Comparison of ENCODE assay signal across 24 cellular contexts in genomic region chr1:64650411-64650810, GRCh38.
DNase-seq lines count a peak whose midpoint lies in the region; TF ChIP-seq lines count a peak whose summit lies in the region.
"Had no signal": no experiment of that assay in that cellular context is flagged by ENCODE, and none has a peak within 500 bp of the region (broad histone marks: within the 10 kb centered on the region; RNA-seq: fewer than 3 reads in every experiment).

No MANE protein-coding gene starts in this region.

- H3K9me3 ChIP-seq in adipocyte (ENCODE audit: control insufficient read depth, low read length) (no peaks in the 10 kb centered on the region), neural progenitor cell (ENCODE audit: low read depth) (no peaks in the 10 kb centered on the region), trophoblast cell (ENCODE audit: insufficient read depth, low read depth, low read length) (no peaks in the 10 kb centered on the region)
- H3K9me3 ChIP-seq: A549, Caco-2, SJSA1 had no signal

- no peaks in the 10 kb centered on the region for H3F3A ChIP-seq in neural progenitor cell (ENCODE audit: low read depth)

- no peak overlapping the region for H3K18ac ChIP-seq in trophoblast cell (ENCODE audit: low read length)

- no peak overlapping the region for H3K4ac ChIP-seq in trophoblast cell (ENCODE audit: low read depth, low read length)

- no peak overlapping the region for H3K27ac ChIP-seq in neural progenitor cell
- H3K27ac ChIP-seq in trophoblast cell (ENCODE audit: low read depth, low read length): no peak overlapping the region
- H3K27ac ChIP-seq: A549, C4-2B, HL-60, SJSA1 had no signal

- H3K27me3 ChIP-seq in adipocyte (replicated peaks; ENCODE audit: control insufficient read depth, insufficient read depth, low read length): no peaks in the 10 kb centered on the region
- H3K27me3 ChIP-seq in neural progenitor cell: no peaks in the 10 kb centered on the region
- no peaks in the 10 kb centered on the region for H3K27me3 ChIP-seq in trophoblast cell (ENCODE audit: insufficient read depth, low read length)

- H4K91ac ChIP-seq in trophoblast cell (ENCODE audit: low read depth, low read length): no peak overlapping the region

- 95 to 97% methylated on average over 2 of the region's 2 CpGs for WGBS in lower leg skin, 2 donors
- no CpG with 5 or more reads among the region's 2 CpGs for WGBS in trophoblast cell (ENCODE audit: extremely low coverage, insufficient coverage, insufficient read length)

- H3K79me1 ChIP-seq in trophoblast cell (ENCODE audit: low read length): no peaks in the 10 kb centered on the region

- no peak overlapping the region for H4K12ac ChIP-seq in trophoblast cell (ENCODE audit: low read depth, low read length)

- H3K4me1 Mint-ChIP-seq in neural progenitor cell: peaks cover 13% of the 10 kb centered on the region

- no peak overlapping the region for H2BK12ac ChIP-seq in trophoblast cell (ENCODE audit: low read length)

- H3K23ac ChIP-seq in trophoblast cell (ENCODE audit: low read length): no peak overlapping the region

- intact Hi-C loops in lower leg skin (cut with DNase I; ENCODE audit: low total_unique reads): no loop called here

- peaks cover 59% of the 10 kb centered on the region for H3K36me3 Mint-ChIP-seq in neural progenitor cell

- no peak overlapping the region for H3K4me3 Mint-ChIP-seq in neural progenitor cell
- H3K4me3 Mint-ChIP-seq: B cell; CD8-positive, alpha-beta T cell had no signal

- peaks cover 4% of the 10 kb centered on the region for H3K27me3 Mint-ChIP-seq in neural progenitor cell (ENCODE audit: insufficient read depth, low read depth)

- H3K9me3 Mint-ChIP-seq in neural progenitor cell: no peaks in the 10 kb centered on the region
- H3K9me3 Mint-ChIP-seq: CD8-positive, alpha-beta T cell had no signal

- H3K4me1 ChIP-seq in adipocyte (ENCODE audit: control insufficient read depth, insufficient read depth, low read length): no peaks in the 10 kb centered on the region
- H3K4me1 ChIP-seq in neural progenitor cell: no peaks in the 10 kb centered on the region
- no peaks in the 10 kb centered on the region for H3K4me1 ChIP-seq in trophoblast cell (ENCODE audit: control insufficient read depth in 1 of 2, insufficient read depth in 2 of 2, low read length in 2 of 2)
- H3K4me1 ChIP-seq: A549, Caco-2, SJSA1 had no signal

- H2BK5ac ChIP-seq in trophoblast cell (ENCODE audit: low read depth, low read length, poor library complexity): no peak overlapping the region

- H3K4me2 ChIP-seq in neural progenitor cell (no peak overlapping the region), trophoblast cell (ENCODE audit: low read length) (no peak overlapping the region)
- H3K4me2 ChIP-seq: A549 had no signal

- H2AK5ac ChIP-seq in trophoblast cell (ENCODE audit: low read length): no peak overlapping the region

- peaks cover 6% of the 10 kb centered on the region for H4K20me1 ChIP-seq in neural progenitor cell (ENCODE audit: low read depth)

- H4K8ac ChIP-seq in trophoblast cell (ENCODE audit: low read depth, low read length): no peak overlapping the region

- no peak overlapping the region for H3K4me3 ChIP-seq in adipocyte (ENCODE audit: low read length)
- H3K4me3 ChIP-seq in fibroblast of villous mesenchyme (ENCODE audit: low read depth, low read length): no peak overlapping the region
- H3K4me3 ChIP-seq in neural progenitor cell: no peak overlapping the region
- no peak overlapping the region for H3K4me3 ChIP-seq in lower leg skin (ENCODE audit: low read depth, poor library complexity, severe bottlenecking)
- no peak overlapping the region for H3K4me3 ChIP-seq in trophoblast cell (ENCODE audit: low read depth, low read length)
- H3K4me3 ChIP-seq: A549, SJSA1 had no signal

- no peak overlapping the region for H2AFZ ChIP-seq in neural progenitor cell (replicated peaks)
- H2AFZ ChIP-seq in trophoblast cell (ENCODE audit: insufficient read depth, low read length, poor library complexity): no peak overlapping the region

- H3K36me3 ChIP-seq in adipocyte (ENCODE audit: control insufficient read depth, insufficient read depth, low read length, severe bottlenecking) (peaks cover 5% of the 10 kb centered on the region), neural progenitor cell (peaks cover 3% of the 10 kb centered on the region), trophoblast cell (ENCODE audit: control insufficient read depth in 1 of 2, insufficient read depth in 2 of 2, low read length in 2 of 2) (no peaks in the 10 kb centered on the region)
- H3K36me3 ChIP-seq: SJSA1 had no signal

- TF ChIP-seq POLR2A in lower leg skin (IDR thresholded peaks at IDR 0.05): no peak

- peak overlapping the region; percentile 15 for H3K27ac Mint-ChIP-seq in neural progenitor cell
- H3K27ac Mint-ChIP-seq: B cell; CD8-positive, alpha-beta T cell had no signal

- H3K9ac ChIP-seq in adipocyte (ENCODE audit: low read length) (no peak overlapping the region), neural progenitor cell (no peak overlapping the region), trophoblast cell (ENCODE audit: low read length) (no peak overlapping the region)

- no peak overlapping the region for H2BK120ac ChIP-seq in trophoblast cell (ENCODE audit: insufficient read depth, low read length, poor library complexity)

- H3K14ac ChIP-seq in trophoblast cell (ENCODE audit: low read length): no peak overlapping the region

- TF ChIP-seq CTCF in fibroblast of villous mesenchyme (IDR thresholded peaks at IDR 0.05; ENCODE audit: insufficient read depth, low read depth, low read length): no peak
- TF ChIP-seq CTCF in neural progenitor cell (IDR thresholded peaks at IDR 0.05): no peak
- no peak for TF ChIP-seq CTCF in lower leg skin (IDR thresholded peaks at IDR 0.05)

- H3K79me2 ChIP-seq in neural progenitor cell (ENCODE audit: low read depth) (no peaks in the 10 kb centered on the region), trophoblast cell (ENCODE audit: control insufficient read depth, insufficient read depth, low read length, poor library complexity) (no peaks in the 10 kb centered on the region)

- peak; percentile 24 for DNase-seq in EH (ENCODE audit: low read depth)
- peak; percentile 10 for DNase-seq in adipocyte (ENCODE audit: low read depth)
- peak; percentile 15 for DNase-seq in fibroblast of villous mesenchyme (ENCODE audit: low read depth)
- no peak for DNase-seq in neural progenitor cell (ENCODE audit: low spot score)
- no peak for DNase-seq in lower leg skin (ENCODE audit: low spot score in 2 of 2)
- DNase-seq in SHP77 treated with DMSO at 0.1 percent for 48 hours (lab: John Stamatoyannopoulos, UW): no peak
- no peak for DNase-seq in trophoblast cell
- DNase-seq: Caco-2; CD8-positive, alpha-beta T cell; DMS79 treated with DMSO at 0.1 percent for 48 hours; HCEC 1CT; NCI-H1092 treated with DMSO at 0.1 percent for 48 hours; NCI-H1436 treated with DMSO at 0.1 percent for 48 hours; NCI-H187 treated with DMSO at 0.1 percent for 48 hours; NCI-H2107; NCI-H446 treated with DMSO at 0.1 percent for 48 hours; NCI-H526; NK-92 treated with Interleukin-12 subunit alpha and Interleukin-12 subunit beta, amount 100 ng/mL, for 24 hours; PC-3 had no signal

Comparison
In these comparisons a context has a peak if more than half of its experiments do, and no peak if none do; other contexts are left out.
1. DNase-seq: peak in EH (single experiment), adipocyte (single experiment) and fibroblast of villous mesenchyme (single experiment); none in neural progenitor cell (single experiment), lower leg skin (0 of 2), SHP77 treated with DMSO at 0.1 percent for 48 hours (single experiment) and trophoblast cell (0 of 2).